In the genomic region with DNA sequence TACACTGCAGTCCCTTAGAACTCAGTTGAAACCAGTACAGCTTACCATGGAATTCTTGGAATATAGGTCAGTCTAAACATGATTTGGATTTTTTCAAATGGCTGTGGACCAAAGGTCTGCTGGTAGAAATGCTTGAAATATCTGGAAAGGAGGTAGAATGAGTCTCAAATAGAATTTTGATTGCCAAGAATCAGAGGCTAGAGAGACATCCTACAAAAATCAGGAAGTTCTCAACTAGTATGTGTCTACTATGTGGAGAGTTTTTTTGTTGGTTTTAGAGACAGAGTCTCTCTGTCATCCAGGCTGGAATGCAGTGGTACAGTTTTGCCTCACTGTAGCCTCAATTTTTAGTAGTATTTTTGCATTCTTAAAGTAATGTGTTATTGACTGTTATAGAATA, we compare ENCODE assay signal across 20 cellular contexts. TPM values are rescaled to one million over a fixed set of nuclear protein-coding genes. Genes with fewer than 3 reads are reported as not detected.
A peak's percentile ranks its signal among the peaks of the same experiment; 100 is the strongest.
DNase-seq lines count a peak whose midpoint lies in the region; ATAC-seq and TF ChIP-seq lines count a peak whose summit lies in the region.
"Had no signal": no experiment of that assay in that cellular context is flagged by ENCODE, and none has a peak within 500 bp of the region (broad histone marks: within the 10 kb centered on the region; RNA-seq: fewer than 3 reads in every experiment).

No MANE protein-coding gene starts in this region.

- H3K36me3 ChIP-seq in neutrophil (peaks cover 38% of the 10 kb centered on the region), lower lobe of right lung (peaks cover 29% of the 10 kb centered on the region)

- no peaks in the 10 kb centered on the region for H3K4me1 Mint-ChIP-seq in immature natural killer cell

- H3K9me3 Mint-ChIP-seq in immature natural killer cell, result no peaks in the 10 kb centered on the region
- H3K9me3 Mint-ChIP-seq: CD4-positive, alpha-beta memory T cell had no signal

- DNase-seq in AG08396 (ENCODE audit: low spot score), result peak; percentile 13
- peak; percentile 53 for DNase-seq in GM04503 (ENCODE audit: low read depth)
- DNase-seq in astrocyte of the hippocampus (ENCODE audit: low read depth, low spot score), result peak; percentile 44
- DNase-seq in immature natural killer cell, result no peak
- no peak for DNase-seq in NCI-H446 (lab: John Stamatoyannopoulos, UW)
- DNase-seq in lower lobe of right lung, result no peak
- DNase-seq: CD4-positive, alpha-beta memory T cell; DMS79; GOT3; Karpas-422; MG63; NCI-H1105 treated with DMSO at 0.1 percent for 48 hours; NCI-H187 treated with DMSO at 0.1 percent for 48 hours; NCI-H446 treated with DMSO at 0.1 percent for 48 hours; NCI-H774 had no signal

- H3K9me3 ChIP-seq in neutrophil (no peaks in the 10 kb centered on the region), lower lobe of right lung (no peaks in the 10 kb centered on the region)
- H3K9me3 ChIP-seq: A549, MG63 had no signal

- H3K27me3 ChIP-seq in neutrophil, result no peaks in the 10 kb centered on the region
- H3K27me3 ChIP-seq in lower lobe of right lung (ENCODE audit: low read depth), result no peaks in the 10 kb centered on the region
- H3K27me3 ChIP-seq: MG63 had no signal

- TF ChIP-seq CTCF in neutrophil (IDR thresholded peaks at IDR 0.05), result no peak
- TF ChIP-seq CTCF in lower lobe of right lung (IDR thresholded peaks at IDR 0.05), result no peak

- H3K36me3 Mint-ChIP-seq in immature natural killer cell, result peaks cover 0 to 13% (median 4%) of the 10 kb centered on the region in 3 donors

- H3K27ac Mint-ChIP-seq in immature natural killer cell, result no peak overlapping the region
- H3K27ac Mint-ChIP-seq: B cell; CD4-positive, alpha-beta memory T cell had no signal

- H3K4me3 ChIP-seq in neutrophil (ENCODE audit: low read depth in 1 of 2, low read length in 1 of 2) (no peak overlapping the region), lower lobe of right lung (no peak overlapping the region)
- H3K4me3 ChIP-seq: A549, GM12878, MG63 had no signal

- H3K27me3 Mint-ChIP-seq in immature natural killer cell (ENCODE audit: low read depth in 3 of 3), result no peaks in the 10 kb centered on the region
- H3K27me3 Mint-ChIP-seq: B cell; CD4-positive, alpha-beta memory T cell had no signal

- H3K27ac ChIP-seq in neutrophil (peak overlapping the region; percentile 14), lower lobe of right lung (no peak overlapping the region)
- H3K27ac ChIP-seq: A549, RWPE1 had no signal

- intact Hi-C loops in lower lobe of right lung (cut with DNase I), result no loop called here

- ATAC-seq in lower lobe of right lung, result no peak
- ATAC-seq: A549, GM12878 had no signal

- H3K4me1 ChIP-seq in neutrophil (ENCODE audit: control insufficient read depth in 1 of 2, insufficient read depth in 1 of 2, low read depth in 1 of 2, low read length in 1 of 2) (no peaks in the 10 kb centered on the region), lower lobe of right lung (no peaks in the 10 kb centered on the region)
- H3K4me1 ChIP-seq: A549 had no signal

- H3K4me3 Mint-ChIP-seq in immature natural killer cell, result no peak overlapping the region
- H3K4me3 Mint-ChIP-seq: B cell; CD4-positive, alpha-beta memory T cell had no signal

RNA-seq across cellular contexts. Expression of gene PAQR3, which starts 53.6 kb away (rescaled TPM):
- polyA plus RNA-seq in immature natural killer cell, result 1 to 10 TPM; 3.5 to 6.1 (median 5.9) TPM
- 7.7 TPM for total RNA-seq in lower lobe of right lung

Comparison
In these comparisons a context has a peak if more than half of its experiments do, and no peak if none do; other contexts are left out.
1. DNase-seq: peak in AG08396 (single experiment), GM04503 (single experiment) and astrocyte of the hippocampus (single experiment); none in immature natural killer cell (0 of 3), NCI-H446 (0 of 2) and lower lobe of right lung (single experiment).